In genomic region chr5:149375434-149375833, GRCh38 we compare ENCODE assay signal across 27 cellular contexts. TPM values are rescaled to one million over a fixed set of nuclear protein-coding genes. Genes with fewer than 3 reads are reported as not detected.
"Had no signal": no experiment of that assay in that cellular context is flagged by ENCODE, and none has a peak within 500 bp of the region (broad histone marks: within the 10 kb centered on the region; RNA-seq: fewer than 3 reads in every experiment).

No MANE protein-coding gene starts in this region.

- H3K36me3 Mint-ChIP-seq: activated naive CD4-positive, alpha-beta T cell treated with anti-CD3 and anti-CD28 coated beads, Interleukin-2, amount 10 ng/mL, durations not matched to agents 7 days and 5 days; activated naive CD8-positive, alpha-beta T cell treated with anti-CD3 and anti-CD28 coated beads for 36 hours had no signal

- FAIRE-seq: TTC549 had no signal

- DNase-seq: activated CD4-positive, alpha-beta T cell treated with anti-CD3 and anti-CD28 coated beads for 36 hours; activated CD4-positive, alpha-beta T cell treated with anti-CD3 and anti-CD28 coated beads, Interleukin-2, amount 50 U/mL, for 1 hour; activated CD8-positive, alpha-beta memory T cell treated with anti-CD3 and anti-CD28 coated beads, Interleukin-2, amount 50 U/mL, for 4 hours; activated CD8-positive, alpha-beta T cell treated with anti-CD3 and anti-CD28 coated beads for 36 hours; activated gamma-delta T cell treated with Interleukin-2 at 50 U/mL for 16 hours; activated naive CD4-positive, alpha-beta T cell treated with anti-CD3 and anti-CD28 coated beads, Interleukin-2, amount 10 ng/mL, durations not matched to agents 7 days and 5 days; activated naive CD8-positive, alpha-beta T cell treated with anti-CD3 and anti-CD28 coated beads for 36 hours; activated T-cell treated with anti-CD3 and anti-CD28 coated beads, Interleukin-2, amount 50 U/mL, for 72 hours; caudate nucleus; Kasumi-1; NCI-H1105 treated with DMSO at 0.1 percent for 48 hours; NCI-H1436 treated with DMSO at 0.1 percent for 48 hours; NCI-H187; NCI-H2081; NCI-H2227 treated with DMSO at 0.1 percent for 48 hours; NCI-H446 treated with DMSO at 0.1 percent for 48 hours; NCI-H524 treated with DMSO at 0.1 percent for 48 hours; NCI-H748 treated with DMSO at 0.1 percent for 48 hours; T-cell; T-helper 2 cell; T1000 had no signal

- H3K9me3 Mint-ChIP-seq: activated CD8-positive, alpha-beta T cell treated with anti-CD3 and anti-CD28 coated beads for 36 hours; activated naive CD4-positive, alpha-beta T cell treated with anti-CD3 and anti-CD28 coated beads, Interleukin-2, amount 10 ng/mL, durations not matched to agents 7 days and 5 days; activated naive CD8-positive, alpha-beta T cell treated with anti-CD3 and anti-CD28 coated beads for 36 hours; activated T-cell treated with anti-CD3 and anti-CD28 coated beads, Interleukin-2, amount 50 U/mL, for 72 hours; activated T-helper 2 cell treated with anti-CD3 and anti-CD28 coated beads, Interferon-gamma antibody, Interleukin-2, Interleukin-4, amounts not matched to agents 10 μg/mL and 5 μg/mL and 100 μg/mL, durations not matched to agents 14 hours and 24 hours and 36 hours; T-cell had no signal

- ATAC-seq: activated CD4-positive, alpha-beta T cell treated with anti-CD3 and anti-CD28 coated beads for 36 hours; activated CD8-positive, alpha-beta T cell treated with anti-CD3 and anti-CD28 coated beads for 36 hours; activated T-cell treated with anti-CD3 and anti-CD28 coated beads, Interleukin-2, amount 50 U/mL, for 72 hours; Right ventricle myocardium inferior; T-cell had no signal

- H3K27ac ChIP-seq: SK-N-MC had no signal

- H3K4me3 Mint-ChIP-seq: activated CD4-positive, alpha-beta T cell treated with anti-CD3 and anti-CD28 coated beads for 36 hours; activated CD8-positive, alpha-beta T cell treated with anti-CD3 and anti-CD28 coated beads for 36 hours; activated naive CD4-positive, alpha-beta T cell treated with anti-CD3 and anti-CD28 coated beads, Interleukin-2, amount 10 ng/mL, durations not matched to agents 7 days and 5 days; activated naive CD8-positive, alpha-beta T cell treated with anti-CD3 and anti-CD28 coated beads for 36 hours; activated T-cell treated with anti-CD3 and anti-CD28 coated beads, Interleukin-2, amount 50 U/mL, for 72 hours; T-cell had no signal

- H3K4me1 Mint-ChIP-seq: activated CD4-positive, alpha-beta T cell treated with anti-CD3 and anti-CD28 coated beads for 36 hours; activated naive CD4-positive, alpha-beta T cell treated with anti-CD3 and anti-CD28 coated beads, Interleukin-2, amount 10 ng/mL, durations not matched to agents 7 days and 5 days; activated naive CD8-positive, alpha-beta T cell treated with anti-CD3 and anti-CD28 coated beads for 36 hours had no signal

- H3K27ac Mint-ChIP-seq: activated CD4-positive, alpha-beta T cell treated with anti-CD3 and anti-CD28 coated beads for 36 hours; activated CD8-positive, alpha-beta T cell treated with anti-CD3 and anti-CD28 coated beads for 36 hours; activated naive CD4-positive, alpha-beta T cell treated with anti-CD3 and anti-CD28 coated beads, Interleukin-2, amount 10 ng/mL, durations not matched to agents 7 days and 5 days; activated naive CD8-positive, alpha-beta T cell treated with anti-CD3 and anti-CD28 coated beads for 36 hours; activated T-cell treated with anti-CD3 and anti-CD28 coated beads, Interleukin-2, amount 50 U/mL, for 72 hours; activated T-helper 2 cell treated with anti-CD3 and anti-CD28 coated beads, Interferon-gamma antibody, Interleukin-2, Interleukin-4, amounts not matched to agents 10 μg/mL and 5 μg/mL and 100 μg/mL, durations not matched to agents 14 hours and 24 hours and 36 hours; T-cell had no signal

- H3K27me3 Mint-ChIP-seq: activated CD4-positive, alpha-beta T cell treated with anti-CD3 and anti-CD28 coated beads for 36 hours; activated CD8-positive, alpha-beta T cell treated with anti-CD3 and anti-CD28 coated beads for 36 hours; activated naive CD8-positive, alpha-beta T cell treated with anti-CD3 and anti-CD28 coated beads for 36 hours; T-cell had no signal

- H3K4me3 ChIP-seq: SK-N-MC had no signal

RNA-seq across cellular contexts. Expression of gene IL17B, which starts 3.7 kb away (rescaled TPM):
- total RNA-seq: activated CD4-positive, alpha-beta T cell treated with anti-CD3 and anti-CD28 coated beads for 36 hours; activated CD8-positive, alpha-beta T cell treated with anti-CD3 and anti-CD28 coated beads for 36 hours; activated naive CD8-positive, alpha-beta T cell treated with anti-CD3 and anti-CD28 coated beads for 36 hours; activated T-cell treated with anti-CD3 and anti-CD28 coated beads, Interleukin-2, amount 50 U/mL, for 72 hours; activated T-helper 2 cell treated with anti-CD3 and anti-CD28 coated beads, Interferon-gamma antibody, Interleukin-2, Interleukin-4, amounts not matched to agents 10 μg/mL and 5 μg/mL and 100 μg/mL, durations not matched to agents 14 hours and 24 hours and 36 hours; OCI-LY7; Right ventricle myocardium inferior; RPMI7951; T-cell had no signal
